In genomic region chr19:1105217-1105872, GRCh38 we compare ENCODE assay signal across 8 cellular contexts. TPM values are rescaled to one million over a fixed set of nuclear protein-coding genes. Genes with fewer than 3 reads are reported as not detected.
DNase-seq lines count a peak whose midpoint lies in the region; ATAC-seq, FAIRE-seq and TF ChIP-seq lines count a peak whose summit lies in the region.

No MANE protein-coding gene starts in this region.

- no peak for ATAC-seq in A549

- H3K9me3 ChIP-seq in A549 (peaks cover 2% of the 10 kb centered on the region; the same call in 2 of the 3 replicates), mammary epithelial cell (replicated peaks; ENCODE audit: insufficient read depth, low read length) (no peaks in the 10 kb centered on the region)

- dilution Hi-C loops in mammary epithelial cell (cut with HindIII; ENCODE audit: low sequenced_read_pairs): no loop called here

- CTCF ChIA-PET in A549 (lab: Yijun Ruan, JAX) (interaction anchor here (0.6 to 1.7 kb wide), 3 partner anchors 48 to 116 kb away, joined by 4 to 5 read pairs (median 4); no protein-coding TSS in a partner anchor), mammary epithelial cell (lab: Charles Lee; ENCODE audit: low non-redundant PET) (interaction anchor here (0.6 kb wide), 1 partner anchor 8 kb away, joined by 4 read pairs; no protein-coding TSS in a partner anchor)

- no peaks in the 10 kb centered on the region for H3K27me3 ChIP-seq in mammary epithelial cell (ENCODE audit: insufficient read depth, low read length)

- H3K27me3 Mint-ChIP-seq in IgD-negative memory B cell (no peaks in the 10 kb centered on the region), mesothelial cell of epicardium (ENCODE audit: low read depth) (no peaks in the 10 kb centered on the region)

- intact Hi-C loops in mammary epithelial cell (cut with micrococcal nuclease): no loop called here

- 92% methylated on average over 13 of the region's 49 CpGs for WGBS in A549 (ENCODE audit: missing lambda C conversion rate)
- no CpG with 5 or more reads among the region's 49 CpGs for WGBS in mammary epithelial cell (ENCODE audit: low coverage, missing lambda C conversion rate)

- BruUV-seq in mammary epithelial cell (replicated peaks; lab: Mats Ljungman, UMichigan): no TSS peak

- H3K79me2 ChIP-seq in mammary epithelial cell (ENCODE audit: insufficient read depth, low read length): peaks cover 14% of the 10 kb centered on the region

- H4K20me1 ChIP-seq in mammary epithelial cell (ENCODE audit: insufficient read depth, low read length): peaks cover 11% of the 10 kb centered on the region

- no peaks in the 10 kb centered on the region for H3K36me3 ChIP-seq in mammary epithelial cell (ENCODE audit: insufficient read depth, low read length)

- no peak for FAIRE-seq in A549 (lab: Jason Lieb, UNC)

- no peak for TF ChIP-seq RAD21 in A549 (conservative IDR thresholded peaks at IDR 0.05 in 1 of 2, IDR thresholded peaks at IDR 0.05 in 1 of 2)

- TF ChIP-seq CTCF in A549 (IDR thresholded peaks at IDR 0.05) (no peak), mammary epithelial cell (conservative IDR thresholded peaks at IDR 0.05 in 1 of 2, IDR thresholded peaks at IDR 0.05 in 1 of 2; ENCODE audit: extremely low read depth in 1 of 2, insufficient read depth in 1 of 2, low read depth in 1 of 2, low read length in 2 of 2) (no peak), mesothelial cell of epicardium (IDR thresholded peaks at IDR 0.05; ENCODE audit: unreplicated experiment) (no peak)

- no peak overlapping the region for H2AFZ ChIP-seq in mammary epithelial cell (ENCODE audit: low read depth, low read length)

- DNase-seq in A549 (ENCODE audit: low read depth in 1 of 2, low spot score in 1 of 2) (no peak), mammary epithelial cell (no peak), mesothelial cell of epicardium (ENCODE audit: low spot score in 2 of 2, unreplicated experiment in 2 of 2) (peak in 1 of 2 experiments; percentile 61), HuH-7 (ENCODE audit: low spot score) (no peak), cerebellar nuclear complex (lab: John Stamatoyannopoulos, UW) (no peak), NCI-H146 (lab: John Stamatoyannopoulos, UW) (no peak), NCI-H1436 treated with DMSO at 0.1 percent for 48 hours (lab: John Stamatoyannopoulos, UW) (no peak)

- TF ChIP-seq POLR2A in A549 (IDR thresholded peaks at IDR 0.05; ENCODE audit: low read length): no peak

- in situ Hi-C loops in mammary epithelial cell (cut with MboI; ENCODE audit: low sequenced_read_pairs in 2 of 2): loop anchor here in 1 of 2 donors (5.0 kb wide), 1 partner anchor 97 kb away; no protein-coding TSS in a partner anchor

- H3K4me1 Mint-ChIP-seq in IgD-negative memory B cell: peaks cover 17 to 19% (median 19%) of the 10 kb centered on the region in 3 donors
- peaks cover 28% of the 10 kb centered on the region for H3K4me1 Mint-ChIP-seq in mesothelial cell of epicardium

- POLR2A ChIA-PET in A549 (lab: Yijun Ruan, JAX): interaction anchor here (0.7 to 1.4 kb wide), 3 partner anchors 8 to 64 kb away, joined by 3 to 4 read pairs (median 3); no protein-coding TSS in a partner anchor

- H3K4me1 ChIP-seq in A549: peaks cover 50% of the 10 kb centered on the region
- H3K4me1 ChIP-seq in mammary epithelial cell (ENCODE audit: insufficient read depth, low read length): peaks cover 37% of the 10 kb centered on the region

- no peak for TF ChIP-seq EP300 in A549 (IDR thresholded peaks at IDR 0.05)

- H3K4me3 Mint-ChIP-seq in IgD-negative memory B cell (peak overlapping the region; percentile 74 to 92 (median 86)), mesothelial cell of epicardium (peak overlapping the region; percentile 71)

- no peaks in the 10 kb centered on the region for H3K9me3 Mint-ChIP-seq in IgD-negative memory B cell
- H3K9me3 Mint-ChIP-seq in mesothelial cell of epicardium: no peaks in the 10 kb centered on the region

- H3K36me3 Mint-ChIP-seq in IgD-negative memory B cell (no peaks in the 10 kb centered on the region), mesothelial cell of epicardium (no peaks in the 10 kb centered on the region)

- H3K4me3 ChIP-seq in A549 (peak overlapping the region; percentile 70), mammary epithelial cell (replicated peaks in 1 of 3; ENCODE audit: insufficient read depth in 1 of 3, low read depth in 2 of 3, low read length in 3 of 3) (peak overlapping the region; percentile 50 to 75 (median 71))

- peak overlapping the region; percentile 88 to 100 for H3K27ac ChIP-seq in A549
- no peak overlapping the region for H3K27ac ChIP-seq in mammary epithelial cell (ENCODE audit: insufficient read depth, low read depth, low read length)

- H3K4me2 ChIP-seq in A549: peak overlapping the region; percentile 84
- peak overlapping the region; percentile 100 for H3K4me2 ChIP-seq in mammary epithelial cell (ENCODE audit: insufficient read depth, low read depth, low read length)

- H3K9ac ChIP-seq in mammary epithelial cell (ENCODE audit: insufficient read depth, low read length): no peak overlapping the region

- H3K27ac Mint-ChIP-seq in IgD-negative memory B cell (peak overlapping the region; percentile 91 to 92 (median 91)), mesothelial cell of epicardium (peak overlapping the region; percentile 82)

TF ChIP-seq in A549, 52 proteins besides CTCF, POLR2A, EP300 and RAD21:
- no peak for TF ChIP-seq PHF8 (IDR thresholded peaks at IDR 0.05; ENCODE audit: borderline replicate concordance, low read depth)
- 0 out of 5 replicates have a peak, but pooled peaks of 1 of the 2 experiments have one; percentile 3 for TF ChIP-seq JUN (IDR thresholded peaks at IDR 0.05)
TF ChIP-seq in A549: peak in this region for 1.

RNA-seq across cellular contexts. Expression of gene GPX4, which starts 1.6 kb away (rescaled TPM):
- polyA plus RNA-seq in A549 (2011; rRNA removed): 223 and 248 TPM in 2 replicates
- 768 and 819 TPM in 2 replicates for polyA plus RNA-seq in A549 (2012; cell fraction: cytosol; rRNA removed)
- polyA plus RNA-seq in A549 (2012; cell fraction: nucleus; rRNA removed): 378 and 395 TPM in 2 replicates
- 370 to 402 TPM (median 394 TPM) in 3 replicates for polyA plus RNA-seq in A549 (2017; fragmentation: RNase III; extraction: RNeasy Plus Mini Kit Qiagen cat#74134 plus additional on column Dnase treatment)
- polyA minus RNA-seq in A549 (2011; rRNA and poly(A)+ RNA removed): 180 and 195 TPM in 2 replicates
- polyA plus RNA-seq in IgD-negative memory B cell: 460 TPM
- total RNA-seq in mammary epithelial cell: 100 to 1,000 TPM; 154 to 216 TPM
- 357 TPM for polyA plus RNA-seq in mammary epithelial cell
- 97.5 TPM for polyA minus RNA-seq in mammary epithelial cell
- total RNA-seq in mesothelial cell of epicardium: 190 to 208 TPM (median 201 TPM) in 3 replicates

RNA-seq across cellular contexts. Expression of gene POLR2E, which starts 10.2 kb away (rescaled TPM):
- polyA plus RNA-seq in A549 (2011; rRNA removed) (81.0 and 99.6 TPM in 2 replicates), A549 (2017; fragmentation: RNase III; extraction: RNeasy Plus Mini Kit Qiagen cat#74134 plus additional on column Dnase treatment) (170 to 181 TPM (median 172 TPM) in 3 replicates), IgD-negative memory B cell (237 TPM), mammary epithelial cell (258 TPM)
- 346 and 402 TPM in 2 replicates for polyA plus RNA-seq in A549 (2012; cell fraction: cytosol; rRNA removed)
- 288 and 337 TPM in 2 replicates for polyA plus RNA-seq in A549 (2012; cell fraction: nucleus; rRNA removed)
- polyA minus RNA-seq in A549 (2011; rRNA and poly(A)+ RNA removed): 102 and 159 TPM in 2 replicates
- total RNA-seq in mammary epithelial cell (100 to 1,000 TPM in 1 of 2 donors, 10 to 100 TPM in 1; 63.7 to 233 TPM), mesothelial cell of epicardium (137 to 145 TPM (median 143 TPM) in 3 replicates)
- polyA minus RNA-seq in mammary epithelial cell: 118 TPM

RNA-seq across cellular contexts. Expression of gene ARHGAP45, which starts 38.4 kb away (rescaled TPM):
- polyA plus RNA-seq in A549 (2011; rRNA removed) (0.48 and 1.2 TPM in 2 replicates), A549 (2017; fragmentation: RNase III; extraction: RNeasy Plus Mini Kit Qiagen cat#74134 plus additional on column Dnase treatment) (1.5 to 1.9 TPM (median 1.8 TPM) in 3 replicates), IgD-negative memory B cell (391 TPM), mammary epithelial cell (1.3 TPM)
- polyA plus RNA-seq in A549 (2012; cell fraction: cytosol; rRNA removed): 2.1 and 2.6 TPM in 2 replicates
- 7.8 and 8.6 TPM in 2 replicates for polyA plus RNA-seq in A549 (2012; cell fraction: nucleus; rRNA removed)
- polyA minus RNA-seq in A549 (2011; rRNA and poly(A)+ RNA removed): 0.58 and 0.88 TPM in 2 replicates
- total RNA-seq in mammary epithelial cell (1 to 10 TPM in 1 of 2 donors, under 1 TPM in 1; 0.94 to 6.0 TPM), mesothelial cell of epicardium (2.4 to 3.8 TPM (median 3.2 TPM) in 3 replicates)
- polyA minus RNA-seq in mammary epithelial cell: 0.10 TPM

Comparison
In these comparisons a context has a peak if more than half of its experiments do, and no peak if none do; other contexts are left out.
1. RNA of gene ARHGAP45, which starts 38.4 kb away (polyA plus RNA-seq): 391 TPM in IgD-negative memory B cell (single experiment); 0.48 to 8.6 TPM in A549 and 1.3 TPM in mammary epithelial cell (single experiment); every median in the first group is over 10 times any median in the second.